ENCODE assay signal across 16 cellular contexts in genomic region chr12:82953397-82953796, GRCh38.
A peak's percentile ranks its signal among the peaks of the same experiment; 100 is the strongest.
DNase-seq lines count a peak whose midpoint lies in the region; ATAC-seq, FAIRE-seq and TF ChIP-seq lines count a peak whose summit lies in the region.
"Had no signal": no experiment of that assay in that cellular context is flagged by ENCODE, and none has a peak within 500 bp of the region (broad histone marks: within the 10 kb centered on the region; RNA-seq: fewer than 3 reads in every experiment).

No MANE protein-coding gene starts in this region.

- peak overlapping the region; percentile 90 for H2AFZ ChIP-seq in keratinocyte (ENCODE audit: control insufficient read depth, low read length)

- H3K4me1 ChIP-seq in keratinocyte (ENCODE audit: control insufficient read depth, extremely low read depth, insufficient read depth, low read length): peaks cover 25% of the 10 kb centered on the region
- H3K4me1 ChIP-seq in ascending aorta: no peaks in the 10 kb centered on the region
- H3K4me1 ChIP-seq: HAP-1 had no signal

- H3K4me3 ChIP-seq in keratinocyte (ENCODE audit: control insufficient read depth in 2 of 3, extremely low read depth in 1 of 3, insufficient read depth in 2 of 3, low read depth in 1 of 3, low read length in 3 of 3) (no peak overlapping the region), ascending aorta (no peak overlapping the region)
- H3K4me3 ChIP-seq: HAP-1 had no signal

- 0 out of 2 replicates have a peak, but pooled peaks cover 3% of the 10 kb centered on the region for H3K4me1 Mint-ChIP-seq in WTC11
- H3K4me1 Mint-ChIP-seq: CD4-positive, alpha-beta memory T cell had no signal

- H3K79me2 ChIP-seq in keratinocyte (ENCODE audit: control insufficient read depth, insufficient read depth, low read length): no peaks in the 10 kb centered on the region

- no peak for DNase-seq in D721Med (ENCODE audit: insufficient read length, low spot score)
- DNase-seq in NCI-H82 (lab: John Stamatoyannopoulos, UW): peak; percentile 36
- DNase-seq in WTC11 (ENCODE audit: low spot score): no peak
- DNase-seq in keratinocyte (ENCODE audit: low read depth, low spot score): no peak
- no peak for DNase-seq in cerebellar cortex (ENCODE audit: low spot score)
- no peak for DNase-seq in ascending aorta (ENCODE audit: low spot score in 2 of 2)
- DNase-seq: C1 segment of cervical spinal cord; Calu3; CD4-positive, alpha-beta memory T cell; COR-L47; DMS153; DND-41; GOT3; HFFc6 had no signal

- H3K27ac Mint-ChIP-seq in WTC11: peak overlapping the region; percentile 25; the same call in 1 of the 2 replicates
- H3K27ac Mint-ChIP-seq: CD4-positive, alpha-beta memory T cell; HFFc6 had no signal

- peak overlapping the region; percentile 68 for H3K4me2 ChIP-seq in keratinocyte (ENCODE audit: control insufficient read depth, extremely low read depth, insufficient read depth, low read depth, low read length)

- intact Hi-C loops in ascending aorta (cut with DNase I): no loop called here

- peak overlapping the region; percentile 60 for H3K27ac ChIP-seq in keratinocyte (ENCODE audit: control insufficient read depth, insufficient read depth, low read length)
- no peak overlapping the region for H3K27ac ChIP-seq in ascending aorta

- ATAC-seq in WTC11: no peak

- H3K36me3 ChIP-seq in keratinocyte (ENCODE audit: control insufficient read depth in 2 of 2, extremely low read depth in 1 of 2, insufficient read depth in 2 of 2, low read length in 2 of 2) (no peaks in the 10 kb centered on the region), ascending aorta (no peaks in the 10 kb centered on the region)
- H3K36me3 ChIP-seq: HAP-1 had no signal

- H3K27me3 ChIP-seq in keratinocyte (ENCODE audit: control insufficient read depth, extremely low read depth, insufficient read depth, low read length) (no peaks in the 10 kb centered on the region), ascending aorta (no peaks in the 10 kb centered on the region)

- H3K4me3 Mint-ChIP-seq in WTC11: no peak overlapping the region
- H3K4me3 Mint-ChIP-seq: CD4-positive, alpha-beta memory T cell; HFFc6 had no signal

- H4K20me1 ChIP-seq in keratinocyte (ENCODE audit: control insufficient read depth, extremely low read depth, insufficient read depth, low read length): no peaks in the 10 kb centered on the region

- H3K9me1 ChIP-seq in keratinocyte (ENCODE audit: control insufficient read depth, extremely low read depth, insufficient read depth, low read length): no peaks in the 10 kb centered on the region

- H3K27me3 Mint-ChIP-seq in WTC11 (ENCODE audit: low read depth): no peaks in the 10 kb centered on the region

- H3K9ac ChIP-seq in keratinocyte (ENCODE audit: control insufficient read depth, extremely low read depth, insufficient read depth, low read length): peak overlapping the region; percentile 33

- TF ChIP-seq CTCF in D721Med (IDR thresholded peaks at IDR 0.05; ENCODE audit: insufficient read depth, missing control alignments): no peak
- TF ChIP-seq CTCF in WTC11 (IDR thresholded peaks at IDR 0.05): no peak
- TF ChIP-seq CTCF in keratinocyte (optimal IDR thresholded peaks at IDR 0.05 in 1 of 3, IDR thresholded peaks at IDR 0.05 in 1 of 3, conservative IDR thresholded peaks at IDR 0.05 in 1 of 3; ENCODE audit: extremely low read depth in 1 of 3, insufficient read depth in 2 of 3, low read length in 3 of 3): no peak
- TF ChIP-seq CTCF in ascending aorta (IDR thresholded peaks at IDR 0.05): no peak

- no peaks in the 10 kb centered on the region for H3K9me3 Mint-ChIP-seq in WTC11

- FAIRE-seq in D721Med (lab: Jason Lieb, UNC) (peak; percentile 80), keratinocyte (lab: Jason Lieb, UNC) (no peak)
- FAIRE-seq: G401.6 had no signal

- dilution Hi-C loops in keratinocyte (cut with MboI; ENCODE audit: extremely low pct_ligation_motif_present, low sequenced_read_pairs): no loop called here

- H3K36me3 Mint-ChIP-seq in WTC11: no peaks in the 10 kb centered on the region
- H3K36me3 Mint-ChIP-seq: CD4-positive, alpha-beta memory T cell had no signal

- POLR2A ChIA-PET in WTC11 (lab: Charles Lee): no interaction called here

- no peaks in the 10 kb centered on the region for H3K9me3 ChIP-seq in keratinocyte (ENCODE audit: control insufficient read depth, low read depth, low read length)
- no peaks in the 10 kb centered on the region for H3K9me3 ChIP-seq in ascending aorta
- H3K9me3 ChIP-seq: HAP-1 had no signal

- CTCF ChIA-PET in WTC11 (lab: Charles Lee): interaction anchor here (0.9 kb wide), 1 partner anchor 268 kb away, joined by 5 read pairs; no protein-coding TSS in a partner anchor

TF ChIP-seq in WTC11, 78 proteins besides CTCF, POLR2A, EP300 and RAD21:
- TF ChIP-seq ZNF232 (CRISPR knock-in tag; IDR thresholded peaks at IDR 0.05): no peak
- TF ChIP-seq ZNF532 (CRISPR knock-in tag; IDR thresholded peaks at IDR 0.05; ENCODE audit: borderline replicate concordance): no peak
- no peak for TF ChIP-seq E2F5 (CRISPR knock-in tag; IDR thresholded peaks at IDR 0.05)
- no peak for TF ChIP-seq ZSCAN18 (CRISPR knock-in tag; IDR thresholded peaks at IDR 0.05)
- TF ChIP-seq SOX15 (CRISPR knock-in tag; IDR thresholded peaks at IDR 0.05): no peak
- no peak for TF ChIP-seq CREB1 (CRISPR knock-in tag; IDR thresholded peaks at IDR 0.05)
- TF ChIP-seq TCF7 (CRISPR knock-in tag; IDR thresholded peaks at IDR 0.05; ENCODE audit: low read depth): no peak
- no peak for TF ChIP-seq SMAD3 (CRISPR knock-in tag; IDR thresholded peaks at IDR 0.05; ENCODE audit: borderline replicate concordance)
- TF ChIP-seq, protein P1, sequence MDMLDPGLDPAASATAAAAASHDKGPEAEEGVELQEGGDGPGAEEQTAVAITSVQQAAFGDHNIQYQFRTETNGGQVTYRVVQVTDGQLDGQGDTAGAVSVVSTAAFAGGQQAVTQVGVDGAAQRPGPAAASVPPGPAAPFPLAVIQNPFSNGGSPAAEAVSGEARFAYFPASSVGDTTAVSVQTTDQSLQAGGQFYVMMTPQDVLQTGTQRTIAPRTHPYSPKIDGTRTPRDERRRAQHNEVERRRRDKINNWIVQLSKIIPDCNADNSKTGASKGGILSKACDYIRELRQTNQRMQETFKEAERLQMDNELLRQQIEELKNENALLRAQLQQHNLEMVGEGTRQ (CRISPR knock-in tag; IDR thresholded peaks at IDR 0.05): no peak
- no peak for TF ChIP-seq ZNF317 (CRISPR knock-in tag; IDR thresholded peaks at IDR 0.05; ENCODE audit: borderline replicate concordance, low read depth)
- TF ChIP-seq ZNF263 (CRISPR knock-in tag; IDR thresholded peaks at IDR 0.05; ENCODE audit: low read depth): no peak
- no peak for TF ChIP-seq IRF2 (CRISPR knock-in tag; IDR thresholded peaks at IDR 0.05; ENCODE audit: borderline replicate concordance, low read depth)
- TF ChIP-seq CREM (CRISPR knock-in tag; IDR thresholded peaks at IDR 0.05): no peak
